In the genomic region with DNA sequence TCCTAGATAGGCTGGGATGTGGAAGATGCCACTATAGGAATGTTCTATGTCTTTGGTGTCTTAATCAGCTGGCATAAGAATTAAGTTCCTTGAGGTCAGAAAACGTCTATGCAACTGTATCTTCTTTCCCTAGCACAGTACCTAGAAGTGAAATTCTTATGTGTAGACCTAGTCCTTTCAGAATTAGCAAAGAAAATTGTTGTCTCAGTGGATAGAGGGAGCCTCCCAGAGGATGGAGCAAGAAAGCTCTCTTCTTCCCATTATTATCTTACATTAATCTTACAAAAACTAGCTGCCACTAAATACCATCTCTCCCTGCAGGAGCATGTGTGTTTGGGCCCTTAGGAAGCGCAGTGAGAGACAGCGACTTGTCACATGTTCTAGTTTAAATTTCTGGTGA, we compare ENCODE assay signal across 17 cellular contexts. TPM values are rescaled to one million over a fixed set of nuclear protein-coding genes. Genes with fewer than 3 reads are reported as not detected.
A peak's percentile ranks its signal among the peaks of the same experiment; 100 is the strongest.
DNase-seq lines count a peak whose midpoint lies in the region; ATAC-seq and TF ChIP-seq lines count a peak whose summit lies in the region.
"Had no signal": no experiment of that assay in that cellular context is flagged by ENCODE, and none has a peak within 500 bp of the region (broad histone marks: within the 10 kb centered on the region; RNA-seq: fewer than 3 reads in every experiment).

No MANE protein-coding gene starts in this region.

- H3K27ac Mint-ChIP-seq in HFFc6 (no peak overlapping the region), WTC11 (no peak overlapping the region)
- H3K27ac Mint-ChIP-seq: nephron progenitor cell had no signal

- H3K36me3 Mint-ChIP-seq in HFFc6 (ENCODE audit: low read depth), result peaks cover 4% of the 10 kb centered on the region; the same call in 1 of the 2 replicates
- H3K36me3 Mint-ChIP-seq in WTC11, result peaks cover 12% of the 10 kb centered on the region

- CTCF ChIA-PET in WTC11 (lab: Charles Lee), result interaction anchor here (0.6 to 1.6 kb wide), 12 partner anchors 10 to 375 kb away, joined by 3 to 6 read pairs (median 3); no protein-coding TSS in a partner anchor

- no peak overlapping the region for H3K4me3 ChIP-seq in fibroblast of the aortic adventitia (ENCODE audit: low read depth, low read length)

- peak; percentile 41 for ATAC-seq in WTC11
- no peak for ATAC-seq in HG03045 (IDR thresholded peaks at IDR 0.05; ENCODE audit: unreplicated experiment)
- ATAC-seq: activated T-cell treated with anti-CD3 and anti-CD28 coated beads, Interleukin-2, amount 50 U/mL, for 4 hours had no signal

- H3K4me1 Mint-ChIP-seq in HFFc6 (ENCODE audit: low read depth) (peaks cover 12% of the 10 kb centered on the region), WTC11 (no peaks in the 10 kb centered on the region)

- H3K27me3 Mint-ChIP-seq in HFFc6 (ENCODE audit: insufficient read depth) (peaks cover 10% of the 10 kb centered on the region), WTC11 (ENCODE audit: low read depth) (no peaks in the 10 kb centered on the region)

- no peak overlapping the region for H3K4me3 Mint-ChIP-seq in HFFc6
- H3K4me3 Mint-ChIP-seq in WTC11, result no peak overlapping the region
- H3K4me3 Mint-ChIP-seq: activated T-cell treated with anti-CD3 and anti-CD28 coated beads, Interleukin-2, amount 50 U/mL, for 4 hours; nephron progenitor cell had no signal

- H3K9me3 Mint-ChIP-seq in HFFc6 (0 out of 2 replicates have a peak, but pooled peaks cover 6% of the 10 kb centered on the region), WTC11 (peaks cover 7% of the 10 kb centered on the region; the same call in 1 of the 2 replicates)
- H3K9me3 Mint-ChIP-seq: activated T-cell treated with anti-CD3 and anti-CD28 coated beads, Interleukin-2, amount 50 U/mL, for 4 hours had no signal

- TF ChIP-seq CTCF in HFFc6 (IDR thresholded peaks at IDR 0.05) (peak; percentile 31; the same call in 1 of the 2 replicates), WTC11 (IDR thresholded peaks at IDR 0.05) (no peak), fibroblast of the aortic adventitia (IDR thresholded peaks at IDR 0.05; ENCODE audit: insufficient read depth, low read length) (peak; percentile 36)

- POLR2A ChIA-PET in WTC11 (lab: Charles Lee), result no interaction called here

- peak; percentile 12 for DNase-seq in AG08395 (ENCODE audit: low spot score)
- peak; percentile 7 for DNase-seq in HFFc6
- DNase-seq in WTC11 (ENCODE audit: low spot score), result no peak
- DNase-seq in fibroblast of the aortic adventitia (ENCODE audit: low read depth), result peak; percentile 54
- DNase-seq in NCI-H82 treated with DMSO at 0.1 percent for 48 hours (lab: John Stamatoyannopoulos, UW; ENCODE audit: unreplicated experiment), result no peak
- DNase-seq in T-helper 9 cell, result no peak
- DNase-seq in GDM1 (lab: John Stamatoyannopoulos, UW), result no peak
- DNase-seq: activated CD4-positive, alpha-beta T cell treated with anti-CD3 and anti-CD28 coated beads, Interleukin-2, amount 50 U/mL, for 48 hours; activated T-cell treated with anti-CD3 and anti-CD28 coated beads, Interleukin-2, amount 50 U/mL, for 4 hours; Caco-2; GF-D8; NCI-H1930; NCI-H524; nephron progenitor cell; right cardiac atrium; stimulated activated CD4-positive, alpha-beta T cell treated with anti-CD3 and anti-CD28 coated beads, Interleukin-1b, Interleukin-23, amount 100 ng/mL, for 48 hours had no signal

TF ChIP-seq in WTC11, 78 proteins besides CTCF, POLR2A, EP300 and RAD21:
- TF ChIP-seq, protein P1, sequence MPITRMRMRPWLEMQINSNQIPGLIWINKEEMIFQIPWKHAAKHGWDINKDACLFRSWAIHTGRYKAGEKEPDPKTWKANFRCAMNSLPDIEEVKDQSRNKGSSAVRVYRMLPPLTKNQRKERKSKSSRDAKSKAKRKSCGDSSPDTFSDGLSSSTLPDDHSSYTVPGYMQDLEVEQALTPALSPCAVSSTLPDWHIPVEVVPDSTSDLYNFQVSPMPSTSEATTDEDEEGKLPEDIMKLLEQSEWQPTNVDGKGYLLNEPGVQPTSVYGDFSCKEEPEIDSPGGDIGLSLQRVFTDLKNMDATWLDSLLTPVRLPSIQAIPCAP (CRISPR knock-in tag; IDR thresholded peaks at IDR 0.05), result no peak
- no peak for TF ChIP-seq GTF2I (CRISPR knock-in tag; conservative IDR thresholded peaks at IDR 0.05)
- TF ChIP-seq NR2C2 (CRISPR knock-in tag; IDR thresholded peaks at IDR 0.05), result no peak
- TF ChIP-seq, protein P2, sequence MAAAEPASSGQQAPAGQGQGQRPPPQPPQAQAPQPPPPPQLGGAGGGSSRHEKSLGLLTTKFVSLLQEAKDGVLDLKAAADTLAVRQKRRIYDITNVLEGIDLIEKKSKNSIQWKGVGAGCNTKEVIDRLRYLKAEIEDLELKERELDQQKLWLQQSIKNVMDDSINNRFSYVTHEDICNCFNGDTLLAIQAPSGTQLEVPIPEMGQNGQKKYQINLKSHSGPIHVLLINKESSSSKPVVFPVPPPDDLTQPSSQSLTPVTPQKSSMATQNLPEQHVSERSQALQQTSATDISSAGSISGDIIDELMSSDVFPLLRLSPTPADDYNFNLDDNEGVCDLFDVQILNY (CRISPR knock-in tag; IDR thresholded peaks at IDR 0.05), result no peak
- TF ChIP-seq IRF2 (CRISPR knock-in tag; IDR thresholded peaks at IDR 0.05; ENCODE audit: borderline replicate concordance, low read depth), result no peak
- TF ChIP-seq CREB1 (CRISPR knock-in tag; IDR thresholded peaks at IDR 0.05), result no peak
- no peak for TF ChIP-seq TCF7 (CRISPR knock-in tag; IDR thresholded peaks at IDR 0.05; ENCODE audit: low read depth)

RNA-seq across cellular contexts. Expression of a gene that starts 11.6 kb away (rescaled TPM):
- not detected for total RNA-seq in HFFc6 (2021; fragmentation: NEBNext Ultra II Directional; extraction: Animal tissue kit (Norgen Biotek cat#: 25700))
- 24.7 to 29.6 TPM (median 29.5 TPM) in 3 replicates for total RNA-seq in WTC11 (2021)
- total RNA-seq in fibroblast of the aortic adventitia (ENCODE audit: low replicate concordance), result 0.27 TPM in 1 of 2 replicates, not detected in the other
- total RNA-seq: activated T-cell treated with anti-CD3 and anti-CD28 coated beads, Interleukin-2, amount 50 U/mL, for 4 hours; Caco-2 had no signal

Comparison
In these comparisons a context has a peak if more than half of its experiments do, and no peak if none do; other contexts are left out.
1. DNase-seq: peak in AG08395 (single experiment), HFFc6 (single experiment) and fibroblast of the aortic adventitia (single experiment); none in WTC11 (single experiment), NCI-H82 treated with DMSO at 0.1 percent for 48 hours (single experiment), T-helper 9 cell (single experiment) and GDM1 (single experiment).
2. RNA of a gene that starts 11.6 kb away (total RNA-seq): 24.7 to 29.6 TPM in WTC11; 0.27 TPM in fibroblast of the aortic adventitia and not detected in HFFc6; every median in the first group is over 10 times any median in the second.